ENCODE assay signal across 25 cellular contexts in the genomic region with DNA sequence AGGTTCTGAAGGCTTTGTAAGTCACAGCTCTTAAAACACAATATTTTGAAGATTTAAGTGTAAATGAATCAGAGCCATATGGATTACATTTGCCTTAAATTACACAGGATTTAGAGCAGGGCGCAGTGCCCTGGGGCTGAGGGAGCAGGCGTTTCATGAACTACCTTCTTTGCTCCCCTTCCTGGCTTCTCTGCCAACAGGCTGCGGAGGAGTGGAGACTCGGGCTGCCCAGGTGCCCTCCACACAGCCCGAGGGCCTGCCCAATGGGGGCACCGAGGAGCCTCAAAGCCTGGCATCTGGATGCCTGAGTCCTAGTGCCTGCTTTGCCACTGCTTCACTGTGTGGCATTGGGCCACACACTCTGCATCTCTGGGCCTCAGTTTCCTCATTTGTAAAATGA.
"Had no signal": no experiment of that assay in that cellular context is flagged by ENCODE, and none has a peak within 500 bp of the region (broad histone marks: within the 10 kb centered on the region; RNA-seq: fewer than 3 reads in every experiment).

No MANE protein-coding gene starts in this region.

- H3K27ac ChIP-seq: coronary artery, gastroesophageal sphincter, heart left ventricle, hepatocyte, neutrophil, parathyroid adenoma, suprapubic skin, transverse colon, vagina had no signal

- DNase-seq: dermis blood vessel endothelial cell; effector memory CD4-positive, alpha-beta T cell; heart left ventricle; kidney; mucosa of descending colon; naive B cell; stimulated activated CD4-positive, alpha-beta T cell treated with anti-CD3 and anti-CD28 coated beads, Interleukin-12 subunit alpha, Interleukin-12 subunit beta, amount 100 ng/mL, for 4 hours; stimulated activated CD4-positive, alpha-beta T cell treated with anti-CD3 and anti-CD28 coated beads, Interleukin-1b, Interleukin-23, amount 100 ng/mL, for 48 hours; stimulated activated CD4-positive, alpha-beta T cell treated with anti-CD3 and anti-CD28 coated beads, Interleukin-4, amount 100 ng/mL, for 1 hour; stimulated activated CD8-positive, alpha-beta memory T cell treated with anti-CD3 and anti-CD28 coated beads, Interleukin-4, amount 100 ng/mL, for 48 hours; stimulated activated naive CD4-positive, alpha-beta T cell; stimulated activated naive CD8-positive, alpha-beta T cell treated with anti-CD3 and anti-CD28 coated beads, Interleukin-15, amount 100 ng/mL, for 72 hours; transverse colon had no signal

- H3K9ac ChIP-seq: parathyroid adenoma had no signal

- ATAC-seq: gastroesophageal sphincter; left lobe of liver; mucosa of descending colon; natural killer cell treated with Interleukin-12 subunit alpha and Interleukin-12 subunit beta and Interleukin-15 and Interleukin-18, amount 100 ng/mL, for 72 hours; sciatic nerve; stimulated activated naive CD8-positive, alpha-beta T cell treated with anti-CD3 and anti-CD28 coated beads, Interleukin-15, amount 100 ng/mL, for 72 hours had no signal

- H3K4me1 ChIP-seq: gastroesophageal sphincter, heart left ventricle, parathyroid adenoma, suprapubic skin, transverse colon, vagina had no signal

- H3K27me3 ChIP-seq: hepatocyte, neutrophil, transverse colon, vagina had no signal

- H3K4me3 ChIP-seq: coronary artery, gastroesophageal sphincter, heart left ventricle, hepatocyte, lung, mucosa of descending colon, smooth muscle cell, suprapubic skin, transverse colon, vagina had no signal

- H3K9me3 ChIP-seq: gastroesophageal sphincter, heart left ventricle, mucosa of descending colon, neutrophil, suprapubic skin, transverse colon, vagina had no signal

- H3K36me3 ChIP-seq: gastroesophageal sphincter, heart left ventricle, neutrophil, suprapubic skin, transverse colon, vagina had no signal
